ENCODE assay signal across 19 cellular contexts in genomic region chr4:164350086-164350485, GRCh38.
"Had no signal": no experiment of that assay in that cellular context is flagged by ENCODE, and none has a peak within 500 bp of the region (broad histone marks: within the 10 kb centered on the region; RNA-seq: fewer than 3 reads in every experiment).

No MANE protein-coding gene starts in this region.

- H3K36me3 ChIP-seq: adrenal gland, gastroesophageal sphincter, heart left ventricle, left lung, tibial artery, WERI-Rb-1 had no signal

- H3K4me3 Mint-ChIP-seq: activated T-helper 1 cell treated with anti-CD3 and anti-CD28 coated beads, Interleukin-12 subunit alpha, Interleukin-12 subunit beta, Interleukin-2, Interleukin-4 antibody, amounts not matched to agents 30 ng/mL and 10 ng/mL and 1 ng/mL, durations not matched to agents 14 hours and 24 hours and 36 hours; neural crest cell had no signal

- H3K4me3 ChIP-seq: adrenal gland, dorsolateral prefrontal cortex, gastroesophageal sphincter, heart left ventricle, left lung, tibial artery had no signal

- ATAC-seq: activated naive CD4-positive, alpha-beta T cell treated with anti-CD3 and anti-CD28 coated beads, Interleukin-2, amount 50 U/mL, for 72 hours; gastroesophageal sphincter; heart left ventricle; left lung had no signal

- H3K27me3 ChIP-seq: adrenal gland, dorsolateral prefrontal cortex, gastroesophageal sphincter, heart left ventricle, left lung, tibial artery had no signal

- H3K9me3 ChIP-seq: adrenal gland, gastroesophageal sphincter, heart left ventricle, left lung, tibial artery had no signal

- H3K4me1 Mint-ChIP-seq: neural crest cell had no signal

- H3K4me1 ChIP-seq: adrenal gland, gastroesophageal sphincter, heart left ventricle, left lung, tibial artery had no signal

- H3K36me3 Mint-ChIP-seq: activated naive CD4-positive, alpha-beta T cell treated with anti-CD3 and anti-CD28 coated beads, Interleukin-2, amount 50 U/mL, for 72 hours had no signal

- DNase-seq: activated CD4-positive, alpha-beta T cell treated with anti-CD3 and anti-CD28 coated beads, Interleukin-2, amount 50 U/mL, for 4 hours; activated gamma-delta T cell treated with Interleukin-2 at 50 U/mL for 16 hours; adrenal gland; caudate nucleus; dorsolateral prefrontal cortex; erythroblast; heart left ventricle; left lung; retina; stimulated activated CD4-positive, alpha-beta T cell treated with anti-CD3 and anti-CD28 coated beads, Interleukin-12 subunit alpha, Interleukin-12 subunit beta, amount 100 ng/mL, for 4 hours; stimulated activated CD4-positive, alpha-beta T cell treated with anti-CD3 and anti-CD28 coated beads, Interleukin-1b, Interleukin-23, amount 100 ng/mL, for 48 hours; stimulated activated naive CD4-positive, alpha-beta T cell treated with Interleukin-2 at 50 U/mL for 16 hours; T-helper 2 cell; tibial artery; WERI-Rb-1 had no signal

- H3K27ac Mint-ChIP-seq: activated naive CD4-positive, alpha-beta T cell treated with anti-CD3 and anti-CD28 coated beads, Interleukin-2, amount 50 U/mL, for 72 hours; activated T-helper 1 cell treated with anti-CD3 and anti-CD28 coated beads, Interleukin-12 subunit alpha, Interleukin-12 subunit beta, Interleukin-2, Interleukin-4 antibody, amounts not matched to agents 30 ng/mL and 10 ng/mL and 1 ng/mL, durations not matched to agents 14 hours and 24 hours and 36 hours had no signal

- H3K9me3 Mint-ChIP-seq: activated T-helper 1 cell treated with anti-CD3 and anti-CD28 coated beads, Interleukin-12 subunit alpha, Interleukin-12 subunit beta, Interleukin-2, Interleukin-4 antibody, amounts not matched to agents 30 ng/mL and 10 ng/mL and 1 ng/mL, durations not matched to agents 14 hours and 24 hours and 36 hours; neural crest cell had no signal
